11 cellular contexts compared by ENCODE assay signal in genomic region chr10:45580781-45581496, GRCh38.
DNase-seq lines count a peak whose midpoint lies in the region; ATAC-seq and TF ChIP-seq lines count a peak whose summit lies in the region.
"Had no signal": no experiment of that assay in that cellular context is flagged by ENCODE, and none has a peak within 500 bp of the region (broad histone marks: within the 10 kb centered on the region; RNA-seq: fewer than 3 reads in every experiment).

No MANE protein-coding gene starts in this region.

- peak; percentile 15 for DNase-seq in activated naive CD4-positive, alpha-beta T cell treated with Interleukin-2 at 50 U/mL for 16 hours
- DNase-seq in activated naive CD4-positive, alpha-beta T cell (lab: John Stamatoyannopoulos, UW): no peak
- peak; percentile 35 for DNase-seq in activated naive CD8-positive, alpha-beta T cell treated with anti-CD3 and anti-CD28 coated beads for 36 hours
- DNase-seq in spleen (no peak), mesenteric fat pad (ENCODE audit: low spot score) (no peak), osteocyte (ENCODE audit: extremely low spot score, unreplicated experiment) (no peak), NCI-H82 (lab: John Stamatoyannopoulos, UW) (no peak)
- DNase-seq: left cardiac atrium had no signal

- H3K9me3 Mint-ChIP-seq in activated naive CD8-positive, alpha-beta T cell treated with anti-CD3 and anti-CD28 coated beads for 36 hours: peaks cover 7% of the 10 kb centered on the region
- peaks cover 11% of the 10 kb centered on the region for H3K9me3 Mint-ChIP-seq in osteocyte (ENCODE audit: unreplicated experiment)

- H3K27ac ChIP-seq in spleen: peak overlapping the region; percentile 54 to 90 (median 81)
- H3K27ac ChIP-seq: C4-2B, VCaP had no signal

- peak; percentile 70 for ATAC-seq in HG03175 (IDR thresholded peaks at IDR 0.05; ENCODE audit: unreplicated experiment)

- no peak for TF ChIP-seq POLR2A in spleen (IDR thresholded peaks at IDR 0.05)

- intact Hi-C loops in spleen (cut with DNase I; ENCODE audit: low total_unique reads): no loop called here

- peaks cover 30% of the 10 kb centered on the region for H3K4me1 Mint-ChIP-seq in activated naive CD8-positive, alpha-beta T cell treated with anti-CD3 and anti-CD28 coated beads for 36 hours
- peaks cover 6% of the 10 kb centered on the region for H3K4me1 Mint-ChIP-seq in osteocyte (ENCODE audit: unreplicated experiment)

- no peak for TF ChIP-seq CTCF in spleen (IDR thresholded peaks at IDR 0.05 in 8 of 11, conservative IDR thresholded peaks at IDR 0.05 in 3 of 11)
- no peak for TF ChIP-seq CTCF in osteocyte (IDR thresholded peaks at IDR 0.05)

- H3K27me3 ChIP-seq in spleen (replicated peaks in 1 of 7): no peaks in the 10 kb centered on the region

- H3K27me3 Mint-ChIP-seq in activated naive CD8-positive, alpha-beta T cell treated with anti-CD3 and anti-CD28 coated beads for 36 hours: no peaks in the 10 kb centered on the region
- H3K27me3 Mint-ChIP-seq in osteocyte (ENCODE audit: unreplicated experiment): no peaks in the 10 kb centered on the region

- WGBS in spleen, 5 donors: 13 to 28% (median 20%) methylated on average over 5 of the region's 5 CpGs

- peaks cover 0 to 13% (median 8%) of the 10 kb centered on the region in 8 donors for H3K9me3 ChIP-seq in spleen

- H3K27ac Mint-ChIP-seq in activated naive CD8-positive, alpha-beta T cell treated with anti-CD3 and anti-CD28 coated beads for 36 hours: peak overlapping the region; percentile 97
- H3K27ac Mint-ChIP-seq in osteocyte (ENCODE audit: unreplicated experiment): no peak overlapping the region

- peak overlapping the region; percentile 7 to 63 (median 28) for H3K4me3 ChIP-seq in spleen

- H3K4me3 Mint-ChIP-seq in activated naive CD8-positive, alpha-beta T cell treated with anti-CD3 and anti-CD28 coated beads for 36 hours: peak overlapping the region; percentile 83
- no peak overlapping the region for H3K4me3 Mint-ChIP-seq in osteocyte (ENCODE audit: unreplicated experiment)

- H3K36me3 ChIP-seq in spleen: no peaks in the 10 kb centered on the region

- H3K4me1 ChIP-seq in spleen: peaks cover 6 to 34% (median 26%) of the 10 kb centered on the region in 6 donors

- peaks cover 8% of the 10 kb centered on the region for H3K36me3 Mint-ChIP-seq in activated naive CD8-positive, alpha-beta T cell treated with anti-CD3 and anti-CD28 coated beads for 36 hours
- H3K36me3 Mint-ChIP-seq in osteocyte (ENCODE audit: unreplicated experiment): peaks cover 1% of the 10 kb centered on the region

Comparison
In these comparisons a context has a peak if more than half of its experiments do, and no peak if none do; other contexts are left out.
1. DNase-seq: peak in activated naive CD4-positive, alpha-beta T cell treated with Interleukin-2 at 50 U/mL for 16 hours (single experiment) and activated naive CD8-positive, alpha-beta T cell treated with anti-CD3 and anti-CD28 coated beads for 36 hours (single experiment); none in activated naive CD4-positive, alpha-beta T cell (0 of 4), spleen (single experiment), mesenteric fat pad (single experiment), osteocyte (single experiment) and NCI-H82 (single experiment).